ENCODE assay signal across 16 cellular contexts in the genomic region with DNA sequence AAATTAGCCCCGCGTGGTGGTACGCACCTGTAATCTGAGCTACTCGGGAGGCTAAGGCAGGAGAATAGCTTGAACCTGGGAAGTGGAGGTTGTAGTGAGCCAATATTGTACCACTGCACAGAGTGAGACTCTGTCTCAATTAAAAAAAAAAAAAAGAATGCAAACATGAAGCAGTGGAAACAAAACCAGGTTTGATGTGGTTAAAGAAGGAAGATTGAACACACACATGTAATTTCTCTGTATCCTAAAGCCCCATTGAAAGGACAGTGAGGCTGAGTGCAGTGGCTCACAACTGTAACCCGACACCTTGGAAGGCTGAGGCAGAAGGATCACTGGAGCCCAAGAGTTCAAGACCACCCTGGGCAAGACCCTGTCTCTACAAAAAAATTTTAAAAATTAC. TPM values are rescaled to one million over a fixed set of nuclear protein-coding genes. Genes with fewer than 3 reads are reported as not detected.
DNase-seq lines count a peak whose midpoint lies in the region; ATAC-seq lines count a peak whose summit lies in the region.
"Had no signal": no experiment of that assay in that cellular context is flagged by ENCODE, and none has a peak within 500 bp of the region (broad histone marks: within the 10 kb centered on the region; RNA-seq: fewer than 3 reads in every experiment).

No MANE protein-coding gene starts in this region.

- DNase-seq in activated naive CD8-positive, alpha-beta T cell treated with anti-CD3 and anti-CD28 coated beads, Interleukin-2, amount 10 ng/mL, durations not matched to agents 7 days and 5 days: no peak
- DNase-seq in activated naive CD8-positive, alpha-beta T cell treated with anti-CD3 and anti-CD28 coated beads for 36 hours: no peak
- DNase-seq in T-cell (no peak), GOT3 (lab: John Stamatoyannopoulos, UW) (no peak), hypothalamus (lab: John Stamatoyannopoulos, UW) (no peak)
- peak in 3 of 10 donors; percentile 21 to 49 (median 48) for DNase-seq in naive thymus-derived CD8-positive, alpha-beta T cell
- DNase-seq: ACHN, BE2C, COR-L47, DMS 273 treated with DMSO at 0.1 percent for 48 hours, DMS53, H7, HFFc6 had no signal

- H3K4me3 Mint-ChIP-seq in activated naive CD8-positive, alpha-beta T cell treated with anti-CD3 and anti-CD28 coated beads, Interleukin-2, amount 10 ng/mL, durations not matched to agents 7 days and 5 days: no peak overlapping the region
- H3K4me3 Mint-ChIP-seq in activated naive CD8-positive, alpha-beta T cell treated with anti-CD3 and anti-CD28 coated beads for 36 hours: no peak overlapping the region
- H3K4me3 Mint-ChIP-seq in T-cell: peak overlapping the region in 1 of 3 donors; percentile 50
- H3K4me3 Mint-ChIP-seq in naive thymus-derived CD8-positive, alpha-beta T cell: peak overlapping the region in 7 of 10 donors; percentile 6 to 56 (median 33)
- H3K4me3 Mint-ChIP-seq: CD8-positive, alpha-beta memory T cell; GM23338; HFFc6 had no signal

- peaks cover 16% of the 10 kb centered on the region for H3K27me3 Mint-ChIP-seq in activated naive CD8-positive, alpha-beta T cell treated with anti-CD3 and anti-CD28 coated beads, Interleukin-2, amount 10 ng/mL, durations not matched to agents 7 days and 5 days
- H3K27me3 Mint-ChIP-seq in activated naive CD8-positive, alpha-beta T cell treated with anti-CD3 and anti-CD28 coated beads for 36 hours: no peaks in the 10 kb centered on the region
- peaks cover 5 to 7% of the 10 kb centered on the region in 2 donors for H3K27me3 Mint-ChIP-seq in T-cell
- H3K27me3 Mint-ChIP-seq in naive thymus-derived CD8-positive, alpha-beta T cell: peaks cover 0 to 12% (median 2%) of the 10 kb centered on the region in 5 donors

- H3K27ac Mint-ChIP-seq in activated naive CD8-positive, alpha-beta T cell treated with anti-CD3 and anti-CD28 coated beads, Interleukin-2, amount 10 ng/mL, durations not matched to agents 7 days and 5 days: no peak overlapping the region
- H3K27ac Mint-ChIP-seq in activated naive CD8-positive, alpha-beta T cell treated with anti-CD3 and anti-CD28 coated beads for 36 hours: no peak overlapping the region
- peak overlapping the region in 1 of 2 donors; percentile 17 for H3K27ac Mint-ChIP-seq in T-cell
- H3K27ac Mint-ChIP-seq in naive thymus-derived CD8-positive, alpha-beta T cell: peak overlapping the region in 2 of 10 donors; percentile 32 to 40
- H3K27ac Mint-ChIP-seq: GM23338, HFFc6 had no signal

- no peaks in the 10 kb centered on the region for H3K36me3 Mint-ChIP-seq in activated naive CD8-positive, alpha-beta T cell treated with anti-CD3 and anti-CD28 coated beads, Interleukin-2, amount 10 ng/mL, durations not matched to agents 7 days and 5 days
- H3K36me3 Mint-ChIP-seq in activated naive CD8-positive, alpha-beta T cell treated with anti-CD3 and anti-CD28 coated beads for 36 hours: no peaks in the 10 kb centered on the region
- H3K36me3 Mint-ChIP-seq in T-cell: no peaks in the 10 kb centered on the region
- H3K36me3 Mint-ChIP-seq in naive thymus-derived CD8-positive, alpha-beta T cell: no peaks in the 10 kb centered on the region

- POLR2A ChIA-PET in activated naive CD8-positive, alpha-beta T cell treated with anti-CD3 and anti-CD28 coated beads, Interleukin-2, amount 10 ng/mL, durations not matched to agents 7 days and 5 days (lab: Charles Lee): interaction anchor here (0.7 kb wide), 1 partner anchor 1802 kb away, joined by 4 read pairs; no protein-coding TSS in a partner anchor
- POLR2A ChIA-PET in T-cell (lab: Charles Lee): interaction anchor here in 1 of 2 donors (0.7 kb wide), 1 partner anchor 223 kb away, joined by 6 read pairs; no protein-coding TSS in a partner anchor
- POLR2A ChIA-PET in naive thymus-derived CD8-positive, alpha-beta T cell (lab: Charles Lee): interaction anchor here (0.6 to 2.2 kb wide), 7 partner anchors 9 to 1727 kb away, joined by 3 to 7 read pairs (median 4); no protein-coding TSS in a partner anchor

- peaks cover 4% of the 10 kb centered on the region for H3K4me1 Mint-ChIP-seq in activated naive CD8-positive, alpha-beta T cell treated with anti-CD3 and anti-CD28 coated beads, Interleukin-2, amount 10 ng/mL, durations not matched to agents 7 days and 5 days
- peaks cover 10% of the 10 kb centered on the region for H3K4me1 Mint-ChIP-seq in activated naive CD8-positive, alpha-beta T cell treated with anti-CD3 and anti-CD28 coated beads for 36 hours
- H3K4me1 Mint-ChIP-seq in T-cell: peaks cover 11 to 31% (median 17%) of the 10 kb centered on the region in 3 donors
- H3K4me1 Mint-ChIP-seq in naive thymus-derived CD8-positive, alpha-beta T cell: peaks cover 11 to 34% (median 18%) of the 10 kb centered on the region in 4 donors

- CTCF ChIA-PET in T-cell (lab: Charles Lee): interaction anchor here in 1 of 2 donors (0.7 kb wide), 1 partner anchor 103 kb away, joined by 5 read pairs; no protein-coding TSS in a partner anchor

- ATAC-seq in activated naive CD8-positive, alpha-beta T cell treated with anti-CD3 and anti-CD28 coated beads, Interleukin-2, amount 10 ng/mL, durations not matched to agents 7 days and 5 days (ENCODE audit: low read depth): peak; percentile 39
- peak in 3 of 4 experiments; percentile 37 to 65 (median 56) for ATAC-seq in T-cell (replicated peaks in 1 of 4)
- ATAC-seq in naive thymus-derived CD8-positive, alpha-beta T cell: peak; percentile 66 to 86
- ATAC-seq: GM23338, HCT116 had no signal

- H3K9me3 Mint-ChIP-seq in activated naive CD8-positive, alpha-beta T cell treated with anti-CD3 and anti-CD28 coated beads, Interleukin-2, amount 10 ng/mL, durations not matched to agents 7 days and 5 days: no peaks in the 10 kb centered on the region
- no peaks in the 10 kb centered on the region for H3K9me3 Mint-ChIP-seq in activated naive CD8-positive, alpha-beta T cell treated with anti-CD3 and anti-CD28 coated beads for 36 hours
- peaks cover 0 to 5% (median 0%) of the 10 kb centered on the region in 3 donors for H3K9me3 Mint-ChIP-seq in T-cell
- H3K9me3 Mint-ChIP-seq in naive thymus-derived CD8-positive, alpha-beta T cell: no peaks in the 10 kb centered on the region
- H3K9me3 Mint-ChIP-seq: GM23338, HFFc6 had no signal

RNA-seq across cellular contexts. Expression of gene SBK1, which starts 26.5 kb away (rescaled TPM):
- total RNA-seq in activated naive CD8-positive, alpha-beta T cell treated with anti-CD3 and anti-CD28 coated beads, Interleukin-2, amount 10 ng/mL, durations not matched to agents 7 days and 5 days: 10 to 100 TPM; 15.9 TPM
- total RNA-seq in activated naive CD8-positive, alpha-beta T cell treated with anti-CD3 and anti-CD28 coated beads for 36 hours: 1 to 10 TPM; 8.5 to 9.7 TPM
- 10 to 100 TPM; 21.8 to 26.3 (median 23.4) TPM for total RNA-seq in T-cell
- 10 to 100 TPM; 20.6 to 21.3 TPM for total RNA-seq in naive thymus-derived CD8-positive, alpha-beta T cell
- 10 to 100 TPM in 1 of 3 donors, 1 to 10 TPM in 2; 5.7 to 19.9 (median 7.4) TPM for polyA plus RNA-seq in naive thymus-derived CD8-positive, alpha-beta T cell
- total RNA-seq: HFFc6 had no signal

RNA-seq across cellular contexts. Expression of gene XPO6, which starts 54.1 kb away (rescaled TPM):
- total RNA-seq in activated naive CD8-positive, alpha-beta T cell treated with anti-CD3 and anti-CD28 coated beads, Interleukin-2, amount 10 ng/mL, durations not matched to agents 7 days and 5 days: 100 to 1,000 TPM; 261 to 280 TPM
- 100 to 1,000 TPM; 234 to 241 TPM for total RNA-seq in activated naive CD8-positive, alpha-beta T cell treated with anti-CD3 and anti-CD28 coated beads for 36 hours
- total RNA-seq in T-cell: 100 to 1,000 TPM; 355 to 403 (median 391) TPM
- 100 to 1,000 TPM; 445 to 470 TPM for total RNA-seq in naive thymus-derived CD8-positive, alpha-beta T cell
- polyA plus RNA-seq in naive thymus-derived CD8-positive, alpha-beta T cell: 100 to 1,000 TPM in 1 of 3 donors, 10 to 100 TPM in 2; 90.2 to 109 (median 96.4) TPM

Comparison
In these comparisons a context has a peak if more than half of its experiments do, and no peak if none do; other contexts are left out.
1. H3K4me3 Mint-ChIP-seq: peak in naive thymus-derived CD8-positive, alpha-beta T cell (7 of 10); none in activated naive CD8-positive, alpha-beta T cell treated with anti-CD3 and anti-CD28 coated beads, Interleukin-2, amount 10 ng/mL, durations not matched to agents 7 days and 5 days (single experiment) and activated naive CD8-positive, alpha-beta T cell treated with anti-CD3 and anti-CD28 coated beads for 36 hours (single experiment).
2. Peak in every context shown above with its lines, with median percentiles within 50 percentile points of each other: ATAC-seq.